ENCODE assay signal across 23 cellular contexts in genomic region chr1:25054526-25054925, GRCh38.
"Had no signal": no experiment of that assay in that cellular context is flagged by ENCODE, and none has a peak within 500 bp of the region (broad histone marks: within the 10 kb centered on the region; RNA-seq: fewer than 3 reads in every experiment).

No MANE protein-coding gene starts in this region.

- H3K4me1 ChIP-seq: pancreas, right lobe of liver, suprapubic skin, tibial nerve, uterus had no signal

- DNase-seq: activated CD4-positive, alpha-beta T cell treated with anti-CD3 and anti-CD28 coated beads for 36 hours; activated CD4-positive, alpha-beta T cell treated with anti-CD3 and anti-CD28 coated beads, Interleukin-2, amount 50 U/mL, for 4 hours; activated naive CD4-positive, alpha-beta T cell treated with Interleukin-2 at 50 U/mL for 16 hours; activated naive CD8-positive, alpha-beta T cell treated with anti-CD3 and anti-CD28 coated beads, Interleukin-2, amount 10 ng/mL, durations not matched to agents 7 days and 5 days; activated T-cell treated with anti-CD3 and anti-CD28 coated beads, Interleukin-2, amount 50 U/mL, for 48 hours; amniotic stem cell; cerebellar nuclear complex; cortex of kidney; foreskin fibroblast; naive B cell; stimulated activated CD4-positive, alpha-beta T cell treated with anti-CD3 and anti-CD28 coated beads, Interleukin-2, amount 100 ng/mL, for 24 hours; stimulated activated naive CD8-positive, alpha-beta T cell treated with anti-CD3 and anti-CD28 coated beads, Interleukin-15, amount 100 ng/mL, for 72 hours; T-helper 9 cell; uterus had no signal

- ATAC-seq: activated CD4-positive, alpha-beta T cell treated with anti-CD3 and anti-CD28 coated beads for 36 hours; left lobe of liver; pancreas; right lobe of liver; stimulated activated effector memory CD8-positive, alpha-beta T cell treated with anti-CD3 and anti-CD28 coated beads, Interleukin-12 subunit alpha, Interleukin-12 subunit beta, amount 100 ng/mL, for 72 hours; stimulated activated naive CD8-positive, alpha-beta T cell treated with anti-CD3 and anti-CD28 coated beads, Interleukin-15, amount 100 ng/mL, for 72 hours had no signal

- H3K27ac Mint-ChIP-seq: activated CD4-positive, alpha-beta T cell treated with anti-CD3 and anti-CD28 coated beads for 36 hours; activated naive CD8-positive, alpha-beta T cell treated with anti-CD3 and anti-CD28 coated beads, Interleukin-2, amount 10 ng/mL, durations not matched to agents 7 days and 5 days; stimulated activated effector memory CD8-positive, alpha-beta T cell treated with anti-CD3 and anti-CD28 coated beads, Interleukin-12 subunit alpha, Interleukin-12 subunit beta, amount 100 ng/mL, for 72 hours had no signal

- H3K4me3 ChIP-seq: lung, pancreas, right lobe of liver, skin epidermis, suprapubic skin, tibial nerve, uterus had no signal

- H3K36me3 Mint-ChIP-seq: activated naive CD8-positive, alpha-beta T cell treated with anti-CD3 and anti-CD28 coated beads, Interleukin-2, amount 10 ng/mL, durations not matched to agents 7 days and 5 days; naive B cell; stimulated activated effector memory CD8-positive, alpha-beta T cell treated with anti-CD3 and anti-CD28 coated beads, Interleukin-12 subunit alpha, Interleukin-12 subunit beta, amount 100 ng/mL, for 72 hours had no signal

- H3K9me3 Mint-ChIP-seq: activated naive CD8-positive, alpha-beta T cell treated with anti-CD3 and anti-CD28 coated beads, Interleukin-2, amount 10 ng/mL, durations not matched to agents 7 days and 5 days; naive B cell; stimulated activated effector memory CD8-positive, alpha-beta T cell treated with anti-CD3 and anti-CD28 coated beads, Interleukin-12 subunit alpha, Interleukin-12 subunit beta, amount 100 ng/mL, for 72 hours; stimulated activated naive CD8-positive, alpha-beta T cell treated with anti-CD3 and anti-CD28 coated beads, Interleukin-15, amount 100 ng/mL, for 72 hours had no signal

- H3K4me1 Mint-ChIP-seq: activated CD4-positive, alpha-beta T cell treated with anti-CD3 and anti-CD28 coated beads for 36 hours; activated naive CD8-positive, alpha-beta T cell treated with anti-CD3 and anti-CD28 coated beads, Interleukin-2, amount 10 ng/mL, durations not matched to agents 7 days and 5 days; stimulated activated naive CD8-positive, alpha-beta T cell treated with anti-CD3 and anti-CD28 coated beads, Interleukin-15, amount 100 ng/mL, for 72 hours had no signal

- H3K27me3 ChIP-seq: neutrophil, right lobe of liver, uterus had no signal

- H3K4me3 Mint-ChIP-seq: activated CD4-positive, alpha-beta T cell treated with anti-CD3 and anti-CD28 coated beads for 36 hours; activated naive CD8-positive, alpha-beta T cell treated with anti-CD3 and anti-CD28 coated beads, Interleukin-2, amount 10 ng/mL, durations not matched to agents 7 days and 5 days; stimulated activated effector memory CD8-positive, alpha-beta T cell treated with anti-CD3 and anti-CD28 coated beads, Interleukin-12 subunit alpha, Interleukin-12 subunit beta, amount 100 ng/mL, for 72 hours; stimulated activated naive CD8-positive, alpha-beta T cell treated with anti-CD3 and anti-CD28 coated beads, Interleukin-15, amount 100 ng/mL, for 72 hours had no signal

- H3K9me3 ChIP-seq: neutrophil, pancreas, right lobe of liver, suprapubic skin, tibial nerve, uterus had no signal

- H3K36me3 ChIP-seq: neutrophil, pancreas, right lobe of liver, suprapubic skin, tibial nerve, uterus had no signal

- H3K27ac ChIP-seq: neutrophil, pancreas, right lobe of liver, skin epidermis, suprapubic skin, tibial nerve, uterus had no signal
